ENCODE assay signal across 15 cellular contexts in the genomic region with DNA sequence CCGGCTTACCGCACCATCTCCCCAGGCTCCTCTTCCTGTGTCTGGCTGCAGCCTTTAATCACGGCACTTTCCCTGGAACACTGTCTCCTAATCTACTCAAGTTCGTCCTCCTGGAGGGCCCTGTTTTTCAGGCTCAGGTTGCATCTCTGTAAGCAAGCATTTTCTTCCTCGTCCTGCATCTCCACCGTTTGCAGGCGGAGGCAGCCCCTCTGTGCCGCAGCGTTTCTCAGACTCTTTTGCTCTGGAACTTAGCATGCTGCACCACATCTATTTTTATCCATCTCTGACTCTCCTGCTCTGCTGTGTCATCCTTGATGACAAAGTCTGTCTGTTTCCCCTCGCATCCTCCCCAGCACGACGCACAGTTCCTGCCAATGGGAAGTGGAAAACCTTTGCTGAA.
DNase-seq lines count a peak whose midpoint lies in the region; ATAC-seq and TF ChIP-seq lines count a peak whose summit lies in the region.
"Had no signal": no experiment of that assay in that cellular context is flagged by ENCODE, and none has a peak within 500 bp of the region (broad histone marks: within the 10 kb centered on the region; RNA-seq: fewer than 3 reads in every experiment).

No MANE protein-coding gene starts in this region.

- no peaks in the 10 kb centered on the region for H3K4me1 Mint-ChIP-seq in CD8-positive, alpha-beta T cell (ENCODE audit: low read depth)
- H3K4me1 Mint-ChIP-seq: T-cell had no signal

- H3K9me3 Mint-ChIP-seq in CD8-positive, alpha-beta T cell: no peaks in the 10 kb centered on the region
- H3K9me3 Mint-ChIP-seq: activated T-cell treated with anti-CD3 and anti-CD28 coated beads, Interleukin-2, amount 50 U/mL, for 4 hours had no signal

- no peaks in the 10 kb centered on the region for H3K4me1 ChIP-seq in right cardiac atrium (ENCODE audit: control insufficient read depth, insufficient read depth, low read length)
- H3K4me1 ChIP-seq in CD8-positive, alpha-beta T cell (ENCODE audit: insufficient read depth, low read length): no peaks in the 10 kb centered on the region
- H3K4me1 ChIP-seq: upper lobe of left lung had no signal

- H3K4me3 Mint-ChIP-seq in CD8-positive, alpha-beta T cell: no peak overlapping the region
- H3K4me3 Mint-ChIP-seq: activated T-cell treated with anti-CD3 and anti-CD28 coated beads, Interleukin-2, amount 50 U/mL, for 4 hours; T-cell had no signal

- POLR2A ChIA-PET in CD8-positive, alpha-beta T cell (lab: Charles Lee): no interaction called here

- no peaks in the 10 kb centered on the region for H3K36me3 Mint-ChIP-seq in CD8-positive, alpha-beta T cell
- H3K36me3 Mint-ChIP-seq: T-cell had no signal

- H3K27ac Mint-ChIP-seq in CD8-positive, alpha-beta T cell: no peak overlapping the region
- H3K27ac Mint-ChIP-seq: T-cell had no signal

- no peaks in the 10 kb centered on the region for H3K36me3 ChIP-seq in CD8-positive, alpha-beta T cell (ENCODE audit: insufficient read depth, low read length)
- H3K36me3 ChIP-seq: upper lobe of left lung had no signal

- TF ChIP-seq CTCF in CD8-positive, alpha-beta T cell (IDR thresholded peaks at IDR 0.05): no peak

- H3K9me3 ChIP-seq in right cardiac atrium (ENCODE audit: control insufficient read depth, low read length): no peaks in the 10 kb centered on the region
- no peaks in the 10 kb centered on the region for H3K9me3 ChIP-seq in CD8-positive, alpha-beta T cell (ENCODE audit: low read length)
- H3K9me3 ChIP-seq: upper lobe of left lung had no signal

- H3K4me3 ChIP-seq in right cardiac atrium (ENCODE audit: low read length): peak overlapping the region; percentile 27
- H3K4me3 ChIP-seq in CD8-positive, alpha-beta T cell (ENCODE audit: low read depth, low read length): no peak overlapping the region
- H3K4me3 ChIP-seq: K562, PC-9, upper lobe of left lung had no signal

- H3K27me3 Mint-ChIP-seq in CD8-positive, alpha-beta T cell (ENCODE audit: low read depth): peaks cover 12% of the 10 kb centered on the region

- H3K27me3 ChIP-seq in right cardiac atrium (ENCODE audit: control insufficient read depth, insufficient read depth): no peaks in the 10 kb centered on the region
- no peaks in the 10 kb centered on the region for H3K27me3 ChIP-seq in CD8-positive, alpha-beta T cell (ENCODE audit: insufficient read depth, low read length)
- H3K27me3 ChIP-seq: upper lobe of left lung had no signal

- WGBS in right cardiac atrium: 17% methylated on average over 12 of the region's 12 CpGs

- ATAC-seq in right cardiac atrium (peak in 1 of 2 donors; percentile 25), HG03135 (IDR thresholded peaks at IDR 0.05; ENCODE audit: unreplicated experiment) (no peak), GM21825 (IDR thresholded peaks at IDR 0.05; ENCODE audit: unreplicated experiment) (no peak)
- no peak for ATAC-seq in CD8-positive, alpha-beta T cell
- ATAC-seq: activated T-cell treated with anti-CD3 and anti-CD28 coated beads, Interleukin-2, amount 50 U/mL, for 4 hours; K562; T-cell had no signal

- H3K27ac ChIP-seq in right cardiac atrium (ENCODE audit: low read length): no peak overlapping the region
- no peak overlapping the region for H3K27ac ChIP-seq in CD8-positive, alpha-beta T cell (ENCODE audit: low read depth, low read length)
- H3K27ac ChIP-seq: PC-9, upper lobe of left lung had no signal

- CTCF ChIA-PET in CD8-positive, alpha-beta T cell (lab: Charles Lee): no interaction called here

- intact Hi-C loops in right cardiac atrium (cut with DNase I) (no loop called here), cardiac septum (cut with DNase I) (no loop called here)
- intact Hi-C loops in CD8-positive, alpha-beta T cell (cut with DNase I, micrococcal nuclease): no loop called here

- DNase-seq in right cardiac atrium (no peak), cardiac septum (ENCODE audit: low spot score) (no peak), anterior cingulate cortex (lab: John Stamatoyannopoulos, UW) (peak in 34 of 58 donors; percentile 11 to 73 (median 42)), kidney tubule cell (ENCODE audit: low spot score) (peak; percentile 11), NCI-H446 (lab: John Stamatoyannopoulos, UW) (no peak)
- no peak for DNase-seq in CD8-positive, alpha-beta T cell
- DNase-seq: activated CD4-positive, alpha-beta T cell treated with anti-CD3 and anti-CD28 coated beads for 1 hour; activated T-cell treated with anti-CD3 and anti-CD28 coated beads, Interleukin-2, amount 50 U/mL, for 4 hours; PC-9; stimulated activated CD4-positive, alpha-beta T cell treated with anti-CD3 and anti-CD28 coated beads, Interleukin-1b, Interleukin-23, amount 100 ng/mL, for 48 hours; T-cell had no signal

Comparison
In these comparisons a context has a peak if more than half of its experiments do, and no peak if none do; other contexts are left out.
1. DNase-seq: peak in anterior cingulate cortex (34 of 58) and kidney tubule cell (single experiment); none in right cardiac atrium (0 of 3), cardiac septum (single experiment), CD8-positive, alpha-beta T cell (0 of 7) and NCI-H446 (0 of 2).